Comparison of ENCODE assay signal across 11 cellular contexts in the genomic region with DNA sequence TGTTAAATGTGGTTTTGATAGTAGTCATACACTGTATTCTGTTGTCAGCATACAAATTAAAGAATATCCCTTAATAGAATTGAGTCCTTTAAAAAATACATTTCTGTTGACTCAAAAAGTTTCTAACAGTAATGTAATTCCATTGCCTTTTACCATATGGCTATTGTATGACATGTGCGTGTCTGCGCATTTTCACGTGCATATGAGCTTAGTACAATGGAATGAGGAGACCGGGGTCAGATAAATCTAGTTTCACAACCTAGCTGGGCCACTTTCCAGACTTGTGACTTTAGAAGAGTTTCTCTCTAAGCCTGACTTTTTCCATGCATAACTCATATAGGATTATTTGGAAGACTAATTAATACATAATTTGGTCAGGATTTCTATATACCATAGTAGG. TPM values are rescaled to one million over a fixed set of nuclear protein-coding genes. Genes with fewer than 3 reads are reported as not detected.
DNase-seq lines count a peak whose midpoint lies in the region; ATAC-seq, FAIRE-seq and TF ChIP-seq lines count a peak whose summit lies in the region.
"Had no signal": no experiment of that assay in that cellular context is flagged by ENCODE, and none has a peak within 500 bp of the region (broad histone marks: within the 10 kb centered on the region; RNA-seq: fewer than 3 reads in every experiment).

No MANE protein-coding gene starts in this region.

- H3K36me3 ChIP-seq in astrocyte (ENCODE audit: insufficient read depth, low read length) (peaks cover 38% of the 10 kb centered on the region), keratinocyte (ENCODE audit: control insufficient read depth in 2 of 2, extremely low read depth in 1 of 2, insufficient read depth in 2 of 2, low read length in 2 of 2) (peaks cover 13 to 23% of the 10 kb centered on the region in 2 experiments), suprapubic skin (peaks cover 27% of the 10 kb centered on the region)

- H2AFZ ChIP-seq in astrocyte (ENCODE audit: low read depth, low read length) (no peak overlapping the region), keratinocyte (ENCODE audit: control insufficient read depth, low read length) (no peak overlapping the region)

- DNase-seq in HPDE6-E6E7 (ENCODE audit: extremely low spot score), result peak; percentile 63
- peak; percentile 93 for DNase-seq in astrocyte (ENCODE audit: low read depth)
- peak; percentile 79 for DNase-seq in keratinocyte (ENCODE audit: low read depth, low spot score)
- DNase-seq in suprapubic skin (ENCODE audit: low spot score in 2 of 2), result peak in 1 of 2 donors; percentile 75
- DNase-seq in activated T-cell treated with anti-CD3 and anti-CD28 coated beads, Interleukin-2, amount 50 U/mL, for 4 hours, result no peak
- DNase-seq: activated CD4-positive, alpha-beta T cell treated with anti-CD3 and anti-CD28 coated beads, Interleukin-2, amount 50 U/mL, for 1 hour; NCI-H1417 had no signal

- H3K4me2 ChIP-seq in astrocyte (ENCODE audit: low read length) (peak overlapping the region; percentile 12), keratinocyte (ENCODE audit: control insufficient read depth, extremely low read depth, insufficient read depth, low read depth, low read length) (peak overlapping the region; percentile 23)

- no peak overlapping the region for H3K4me3 Mint-ChIP-seq in astrocyte (ENCODE audit: unreplicated experiment)
- H3K4me3 Mint-ChIP-seq in activated T-cell treated with anti-CD3 and anti-CD28 coated beads, Interleukin-2, amount 50 U/mL, for 4 hours, result no peak overlapping the region

- dilution Hi-C loops in keratinocyte (cut with MboI; ENCODE audit: extremely low pct_ligation_motif_present, low sequenced_read_pairs), result no loop called here

- TF ChIP-seq POLR2A in suprapubic skin (IDR thresholded peaks at IDR 0.05), result no peak

- no peaks in the 10 kb centered on the region for H3K27me3 Mint-ChIP-seq in astrocyte (ENCODE audit: low read depth, unreplicated experiment)
- H3K27me3 Mint-ChIP-seq in activated T-cell treated with anti-CD3 and anti-CD28 coated beads, Interleukin-2, amount 50 U/mL, for 4 hours (ENCODE audit: low read depth), result no peaks in the 10 kb centered on the region

- no peak for ATAC-seq in HG03159 (IDR thresholded peaks at IDR 0.05; ENCODE audit: unreplicated experiment)
- ATAC-seq in GM21619 (IDR thresholded peaks at IDR 0.05; ENCODE audit: unreplicated experiment), result no peak
- ATAC-seq in activated T-cell treated with anti-CD3 and anti-CD28 coated beads, Interleukin-2, amount 50 U/mL, for 4 hours, result no peak

- 28% methylated on average over 4 of the region's 4 CpGs for WGBS in suprapubic skin

- H3K79me2 ChIP-seq in astrocyte (ENCODE audit: insufficient read depth, low read length) (peaks cover 50% of the 10 kb centered on the region), keratinocyte (ENCODE audit: control insufficient read depth, insufficient read depth, low read length) (peaks cover 49% of the 10 kb centered on the region)

- H3K9me3 Mint-ChIP-seq in astrocyte (ENCODE audit: unreplicated experiment), result no peaks in the 10 kb centered on the region
- no peaks in the 10 kb centered on the region for H3K9me3 Mint-ChIP-seq in activated T-cell treated with anti-CD3 and anti-CD28 coated beads, Interleukin-2, amount 50 U/mL, for 4 hours

- H4K20me1 ChIP-seq in astrocyte (ENCODE audit: insufficient read depth, low read length) (no peaks in the 10 kb centered on the region), keratinocyte (ENCODE audit: control insufficient read depth, extremely low read depth, insufficient read depth, low read length) (no peaks in the 10 kb centered on the region)

- H3K9ac ChIP-seq in astrocyte (ENCODE audit: low read length), result peak overlapping the region; percentile 75
- no peak overlapping the region for H3K9ac ChIP-seq in keratinocyte (ENCODE audit: control insufficient read depth, extremely low read depth, insufficient read depth, low read length)

- TF ChIP-seq EP300 in suprapubic skin (IDR thresholded peaks at IDR 0.05), result no peak

- no peak overlapping the region for H3K27ac Mint-ChIP-seq in astrocyte (ENCODE audit: unreplicated experiment)

- no peak overlapping the region for H3K4me3 ChIP-seq in astrocyte (ENCODE audit: insufficient read depth, low read depth, low read length)
- H3K4me3 ChIP-seq in keratinocyte (ENCODE audit: control insufficient read depth in 2 of 3, extremely low read depth in 1 of 3, insufficient read depth in 2 of 3, low read depth in 1 of 3, low read length in 3 of 3), result no peak overlapping the region
- H3K4me3 ChIP-seq in suprapubic skin, result no peak overlapping the region
- H3K4me3 ChIP-seq: cardiac muscle cell had no signal

- H3K27me3 ChIP-seq in astrocyte (ENCODE audit: insufficient read depth, low read length) (no peaks in the 10 kb centered on the region), keratinocyte (ENCODE audit: control insufficient read depth, extremely low read depth, insufficient read depth, low read length) (no peaks in the 10 kb centered on the region), suprapubic skin (no peaks in the 10 kb centered on the region)
- H3K27me3 ChIP-seq: cardiac muscle cell had no signal

- no peaks in the 10 kb centered on the region for H3K9me1 ChIP-seq in keratinocyte (ENCODE audit: control insufficient read depth, extremely low read depth, insufficient read depth, low read length)

- H3K4me1 Mint-ChIP-seq in astrocyte (ENCODE audit: low read depth, unreplicated experiment), result peaks cover 49% of the 10 kb centered on the region
- peaks cover 76% of the 10 kb centered on the region for H3K4me1 Mint-ChIP-seq in activated T-cell treated with anti-CD3 and anti-CD28 coated beads, Interleukin-2, amount 50 U/mL, for 4 hours (ENCODE audit: low read depth)

- peaks cover 11% of the 10 kb centered on the region for H3K36me3 Mint-ChIP-seq in astrocyte (ENCODE audit: low read depth, unreplicated experiment)
- H3K36me3 Mint-ChIP-seq in activated T-cell treated with anti-CD3 and anti-CD28 coated beads, Interleukin-2, amount 50 U/mL, for 4 hours (ENCODE audit: insufficient read depth), result peaks cover 42% of the 10 kb centered on the region

- H3K4me1 ChIP-seq in astrocyte (ENCODE audit: insufficient read depth, low read length) (peaks cover 71% of the 10 kb centered on the region), keratinocyte (ENCODE audit: control insufficient read depth, extremely low read depth, insufficient read depth, low read length) (peaks cover 80% of the 10 kb centered on the region), suprapubic skin (peaks cover 71% of the 10 kb centered on the region)

- H3K9me3 ChIP-seq in astrocyte (ENCODE audit: insufficient read depth, low read depth, low read length) (no peaks in the 10 kb centered on the region), keratinocyte (ENCODE audit: control insufficient read depth, low read depth, low read length) (no peaks in the 10 kb centered on the region), suprapubic skin (no peaks in the 10 kb centered on the region)

- H3K27ac ChIP-seq in astrocyte (ENCODE audit: low read depth, low read length), result peak overlapping the region; percentile 95
- H3K27ac ChIP-seq in keratinocyte (ENCODE audit: control insufficient read depth, insufficient read depth, low read length), result peak overlapping the region; percentile 78
- peak overlapping the region; percentile 57 for H3K27ac ChIP-seq in suprapubic skin
- H3K27ac ChIP-seq: cardiac muscle cell had no signal

- TF ChIP-seq CTCF in astrocyte (IDR thresholded peaks at IDR 0.05; ENCODE audit: insufficient read depth, low read depth, low read length) (no peak), keratinocyte (optimal IDR thresholded peaks at IDR 0.05 in 1 of 3, IDR thresholded peaks at IDR 0.05 in 1 of 3, conservative IDR thresholded peaks at IDR 0.05 in 1 of 3; ENCODE audit: extremely low read depth in 1 of 3, insufficient read depth in 2 of 3, low read length in 3 of 3) (no peak), suprapubic skin (IDR thresholded peaks at IDR 0.05) (no peak)

- FAIRE-seq in astrocyte (lab: Jason Lieb, UNC) (no peak), keratinocyte (lab: Jason Lieb, UNC) (peak; percentile 9)
- FAIRE-seq: RCC 7860 had no signal

RNA-seq across cellular contexts. Expression of gene ZBTB38, which starts 38.7 kb away (rescaled TPM):
- 57.6 and 60.7 TPM in 2 replicates for total RNA-seq in astrocyte
- 17.9 to 41.1 TPM (median 34.9 TPM) in 3 replicates for polyA plus RNA-seq in keratinocyte
- 24.1 TPM for polyA plus RNA-seq in keratinocyte (2011; ENCODE audit: low read depth)
- 15.0 and 25.8 TPM in 2 replicates for polyA plus RNA-seq in keratinocyte (2011; cell fraction: cytosol; rRNA removed)
- polyA plus RNA-seq in keratinocyte (2011; cell fraction: nucleus; rRNA removed), result 36.8 and 40.9 TPM in 2 replicates
- 19.3 and 38.7 TPM in 2 replicates for polyA plus RNA-seq in keratinocyte (2012; ENCODE audit: low replicate concordance)
- 45.2 to 76.7 TPM (median 75.1 TPM) in 3 replicates for polyA minus RNA-seq in keratinocyte
- 38.2 TPM for polyA minus RNA-seq in keratinocyte (2011; cell fraction: cytosol; rRNA and poly(A)+ RNA removed)
- 59.4 and 96.9 TPM in 2 replicates for polyA minus RNA-seq in keratinocyte (2011; cell fraction: nucleus; rRNA and poly(A)+ RNA removed)
- 100 to 1,000 TPM in 1 of 4 donors, 10 to 100 TPM in 3; 65.8 to 101 (median 85.9) TPM for total RNA-seq in suprapubic skin
- total RNA-seq in activated T-cell treated with anti-CD3 and anti-CD28 coated beads, Interleukin-2, amount 50 U/mL, for 4 hours, result 10 to 100 TPM; 15.4 to 22.5 (median 21.0) TPM
